8 cellular contexts compared by ENCODE assay signal in the genomic region with DNA sequence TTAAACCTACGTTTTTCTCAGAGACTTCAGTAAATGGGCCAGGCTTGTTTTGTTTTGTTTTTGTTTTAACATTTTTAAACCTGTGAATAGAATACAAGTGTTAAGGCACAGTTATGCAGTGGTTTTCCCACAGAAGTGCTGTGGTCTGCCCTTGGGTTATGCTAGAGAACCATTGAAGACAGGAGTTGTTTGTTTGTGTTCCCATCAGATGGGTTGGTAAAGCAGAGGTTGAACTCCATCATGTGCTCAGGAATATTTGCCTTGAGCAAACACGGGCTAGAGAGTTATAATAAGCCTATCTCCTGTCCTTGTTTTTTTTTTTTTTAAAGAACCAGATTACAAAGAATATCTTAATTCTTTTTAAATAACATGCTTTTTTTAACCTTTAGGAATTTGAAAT. TPM values are rescaled to one million over a fixed set of nuclear protein-coding genes. Genes with fewer than 3 reads are reported as not detected.
DNase-seq lines count a peak whose midpoint lies in the region; ATAC-seq and TF ChIP-seq lines count a peak whose summit lies in the region.

No MANE protein-coding gene starts in this region.

- no peak for ATAC-seq in activated CD8-positive, alpha-beta memory T cell treated with anti-CD3 and anti-CD28 coated beads, Interleukin-2, amount 10 ng/mL, durations not matched to agents 7 days and 5 days

- in situ Hi-C loops in mammary epithelial cell (cut with MboI; ENCODE audit: low sequenced_read_pairs in 2 of 2) (no loop called here), transverse colon (cut with MboI; ENCODE audit: low pct_ligation_motif_present in 1 of 4, low pct_unique_long_range_greater_than_20kb in 1 of 4, low sequenced_read_pairs in 3 of 4) (loop anchor here in 1 of 4 donors (10.0 kb wide), 1 partner anchor 105 kb away; no protein-coding TSS in a partner anchor)

- H3K9me3 ChIP-seq in mammary epithelial cell (replicated peaks; ENCODE audit: insufficient read depth, low read length) (no peaks in the 10 kb centered on the region), breast epithelium (no peaks in the 10 kb centered on the region), SJSA1 (replicated peaks) (no peaks in the 10 kb centered on the region), transverse colon (no peaks in the 10 kb centered on the region)

- no peak overlapping the region for H3K27ac Mint-ChIP-seq in activated CD8-positive, alpha-beta memory T cell treated with anti-CD3 and anti-CD28 coated beads, Interleukin-2, amount 10 ng/mL, durations not matched to agents 7 days and 5 days

- H3K36me3 Mint-ChIP-seq in activated CD8-positive, alpha-beta memory T cell treated with anti-CD3 and anti-CD28 coated beads, Interleukin-2, amount 10 ng/mL, durations not matched to agents 7 days and 5 days = no peaks in the 10 kb centered on the region

- TF ChIP-seq EP300 in transverse colon (IDR thresholded peaks at IDR 0.05; ENCODE audit: low read depth) = no peak

- DNase-seq in mammary epithelial cell = no peak
- DNase-seq in breast epithelium (ENCODE audit: low spot score in 2 of 2) = no peak
- peak; percentile 77 to 92 for DNase-seq in SJSA1 (ENCODE audit: low read depth in 1 of 2, low spot score in 2 of 2)
- DNase-seq in kidney epithelial cell (ENCODE audit: low read depth) = peak; percentile 54
- DNase-seq in transverse colon = no peak
- DNase-seq in activated effector memory CD4-positive, alpha-beta T cell treated with anti-CD3 and anti-CD28 coated beads, Interleukin-2, amount 50 U/mL, for 16 hours = no peak
- DNase-seq in activated CD8-positive, alpha-beta memory T cell treated with anti-CD3 and anti-CD28 coated beads, Interleukin-2, amount 10 ng/mL, durations not matched to agents 7 days and 5 days = no peak
- no peak for DNase-seq in stimulated activated CD4-positive, alpha-beta T cell treated with anti-CD3 and anti-CD28 coated beads, Interleukin-2, amount 100 ng/mL, for 48 hours

- H3K4me1 ChIP-seq in mammary epithelial cell (ENCODE audit: insufficient read depth, low read length) (peaks cover 16% of the 10 kb centered on the region), breast epithelium (no peaks in the 10 kb centered on the region), SJSA1 (replicated peaks) (peaks cover 49% of the 10 kb centered on the region), transverse colon (peaks cover 0 to 43% (median 29%) of the 10 kb centered on the region in 4 donors)

- H3K27me3 ChIP-seq in mammary epithelial cell (ENCODE audit: insufficient read depth, low read length) (no peaks in the 10 kb centered on the region), breast epithelium (no peaks in the 10 kb centered on the region), SJSA1 (replicated peaks) (no peaks in the 10 kb centered on the region), kidney epithelial cell (ENCODE audit: control insufficient read depth, insufficient read depth, low read length) (no peaks in the 10 kb centered on the region), transverse colon (no peaks in the 10 kb centered on the region)

- H3K4me3 Mint-ChIP-seq in activated CD8-positive, alpha-beta memory T cell treated with anti-CD3 and anti-CD28 coated beads, Interleukin-2, amount 10 ng/mL, durations not matched to agents 7 days and 5 days = no peak overlapping the region

- H3K9me3 Mint-ChIP-seq in activated CD8-positive, alpha-beta memory T cell treated with anti-CD3 and anti-CD28 coated beads, Interleukin-2, amount 10 ng/mL, durations not matched to agents 7 days and 5 days (ENCODE audit: low read depth) = no peaks in the 10 kb centered on the region

- CTCF ChIA-PET in mammary epithelial cell (lab: Charles Lee; ENCODE audit: low non-redundant PET) = interaction anchor here (0.6 to 0.7 kb wide), 2 partner anchors 21 to 87 kb away, joined by 3 read pairs; no protein-coding TSS in a partner anchor
- CTCF ChIA-PET in activated CD8-positive, alpha-beta memory T cell treated with anti-CD3 and anti-CD28 coated beads, Interleukin-2, amount 10 ng/mL, durations not matched to agents 7 days and 5 days (lab: Charles Lee) = interaction anchor here (0.7 to 1.7 kb wide), 5 partner anchors 11 to 576 kb away, joined by 3 to 7 read pairs (median 4); no protein-coding TSS in a partner anchor

- H3K4me2 ChIP-seq in mammary epithelial cell (ENCODE audit: insufficient read depth, low read depth, low read length) = peak overlapping the region; percentile 58

- H3K27ac ChIP-seq in mammary epithelial cell (ENCODE audit: insufficient read depth, low read depth, low read length) = no peak overlapping the region
- H3K27ac ChIP-seq in breast epithelium = peak overlapping the region in 1 of 2 donors; percentile 26
- H3K27ac ChIP-seq in SJSA1 = peak overlapping the region; percentile 97
- peak overlapping the region; percentile 58 to 73 (median 68) for H3K27ac ChIP-seq in transverse colon

- H3K4me1 Mint-ChIP-seq in activated CD8-positive, alpha-beta memory T cell treated with anti-CD3 and anti-CD28 coated beads, Interleukin-2, amount 10 ng/mL, durations not matched to agents 7 days and 5 days = peaks cover 30% of the 10 kb centered on the region

- H3K36me3 ChIP-seq in mammary epithelial cell (ENCODE audit: insufficient read depth, low read length) = no peaks in the 10 kb centered on the region
- no peaks in the 10 kb centered on the region for H3K36me3 ChIP-seq in breast epithelium
- peaks cover 56% of the 10 kb centered on the region for H3K36me3 ChIP-seq in SJSA1
- H3K36me3 ChIP-seq in kidney epithelial cell (ENCODE audit: control insufficient read depth, insufficient read depth, low read length) = no peaks in the 10 kb centered on the region
- H3K36me3 ChIP-seq in transverse colon = peaks cover 0 to 9% (median 0%) of the 10 kb centered on the region in 4 donors

- intact Hi-C loops in mammary epithelial cell (cut with micrococcal nuclease) = no loop called here
- intact Hi-C loops in breast epithelium (cut with DNase I; ENCODE audit: low total_unique reads) = no loop called here
- intact Hi-C loops in transverse colon (cut with DNase I; ENCODE audit: low total_unique reads) = no loop called here

- peak overlapping the region; percentile 62 for H2AFZ ChIP-seq in mammary epithelial cell (ENCODE audit: low read depth, low read length)

- H3K27me3 Mint-ChIP-seq in activated CD8-positive, alpha-beta memory T cell treated with anti-CD3 and anti-CD28 coated beads, Interleukin-2, amount 10 ng/mL, durations not matched to agents 7 days and 5 days = peaks cover 1% of the 10 kb centered on the region

- no peaks in the 10 kb centered on the region for H4K20me1 ChIP-seq in mammary epithelial cell (ENCODE audit: insufficient read depth, low read length)

- no TSS peak for BruUV-seq in mammary epithelial cell (replicated peaks; lab: Mats Ljungman, UMichigan)

- TF ChIP-seq POLR2A in breast epithelium (IDR thresholded peaks at IDR 0.05) (no peak), transverse colon (IDR thresholded peaks at IDR 0.05) (no peak)

- TF ChIP-seq CTCF in mammary epithelial cell (conservative IDR thresholded peaks at IDR 0.05 in 1 of 2, IDR thresholded peaks at IDR 0.05 in 1 of 2; ENCODE audit: extremely low read depth in 1 of 2, insufficient read depth in 1 of 2, low read depth in 1 of 2, low read length in 2 of 2) (no peak), breast epithelium (IDR thresholded peaks at IDR 0.05) (no peak), kidney epithelial cell (IDR thresholded peaks at IDR 0.05; ENCODE audit: insufficient read depth, low read length, poor library complexity, severe bottlenecking) (no peak), transverse colon (IDR thresholded peaks at IDR 0.05) (no peak)

- H3K79me2 ChIP-seq in mammary epithelial cell (ENCODE audit: insufficient read depth, low read length) = no peaks in the 10 kb centered on the region

- 50% methylated on average over 2 of the region's 2 CpGs for WGBS in mammary epithelial cell (ENCODE audit: low coverage, missing lambda C conversion rate)
- 28 to 42% methylated on average over 2 of the region's 2 CpGs for WGBS in transverse colon (ENCODE audit: low coverage in 1 of 2), 2 donors

- dilution Hi-C loops in mammary epithelial cell (cut with HindIII; ENCODE audit: low sequenced_read_pairs) = no loop called here

- no peak overlapping the region for H3K9ac ChIP-seq in mammary epithelial cell (ENCODE audit: insufficient read depth, low read length)

- H3K4me3 ChIP-seq in mammary epithelial cell (replicated peaks in 1 of 3; ENCODE audit: insufficient read depth in 1 of 3, low read depth in 2 of 3, low read length in 3 of 3) (no peak overlapping the region), breast epithelium (no peak overlapping the region), SJSA1 (no peak overlapping the region), kidney epithelial cell (ENCODE audit: low read depth, low read length) (no peak overlapping the region), transverse colon (no peak overlapping the region)

RNA-seq across cellular contexts. Expression of a gene that starts 28.5 kb away (rescaled TPM):
- total RNA-seq in mammary epithelial cell (10 to 100 TPM in 1 of 2 donors, under 1 TPM in 1; 0.99 to 33.2 TPM), breast epithelium (100 to 1,000 TPM in 2 of 3 donors, 10 to 100 TPM in 1; 82.8 to 205 (median 109) TPM), kidney epithelial cell (68.4 and 93.5 TPM in 2 replicates), transverse colon (100 to 1,000 TPM in 1 of 4 donors, 10 to 100 TPM in 3; 53.0 to 143 (median 84.2) TPM)
- polyA plus RNA-seq in mammary epithelial cell = 0.40 TPM
- not detected for polyA minus RNA-seq in mammary epithelial cell
- 121 and 175 TPM in 2 replicates for total RNA-seq in SJSA1 (2014; rRNA removed; shearing (Covaris generic))
- total RNA-seq in activated CD8-positive, alpha-beta memory T cell treated with anti-CD3 and anti-CD28 coated beads, Interleukin-2, amount 10 ng/mL, durations not matched to agents 7 days and 5 days = under 1 TPM; 0.35 to 0.55 TPM

Comparison
In these comparisons a context has a peak if more than half of its experiments do, and no peak if none do; other contexts are left out.
1. DNase-seq: peak in SJSA1 (2 of 2) and kidney epithelial cell (single experiment); none in mammary epithelial cell (single experiment), breast epithelium (0 of 2), transverse colon (single experiment), activated effector memory CD4-positive, alpha-beta T cell treated with anti-CD3 and anti-CD28 coated beads, Interleukin-2, amount 50 U/mL, for 16 hours (single experiment), activated CD8-positive, alpha-beta memory T cell treated with anti-CD3 and anti-CD28 coated beads, Interleukin-2, amount 10 ng/mL, durations not matched to agents 7 days and 5 days (single experiment) and stimulated activated CD4-positive, alpha-beta T cell treated with anti-CD3 and anti-CD28 coated beads, Interleukin-2, amount 100 ng/mL, for 48 hours (0 of 2).